1 cellular context compared by ENCODE assay signal in genomic region chr11:27509953-27510352, GRCh38.
TF ChIP-seq lines count a peak whose summit lies in the region.

No MANE protein-coding gene starts in this region.

TF ChIP-seq in K562, 482 proteins besides CTCF, POLR2A, EP300 and RAD21 (continued from another document):
- TF ChIP-seq, protein P1, sequence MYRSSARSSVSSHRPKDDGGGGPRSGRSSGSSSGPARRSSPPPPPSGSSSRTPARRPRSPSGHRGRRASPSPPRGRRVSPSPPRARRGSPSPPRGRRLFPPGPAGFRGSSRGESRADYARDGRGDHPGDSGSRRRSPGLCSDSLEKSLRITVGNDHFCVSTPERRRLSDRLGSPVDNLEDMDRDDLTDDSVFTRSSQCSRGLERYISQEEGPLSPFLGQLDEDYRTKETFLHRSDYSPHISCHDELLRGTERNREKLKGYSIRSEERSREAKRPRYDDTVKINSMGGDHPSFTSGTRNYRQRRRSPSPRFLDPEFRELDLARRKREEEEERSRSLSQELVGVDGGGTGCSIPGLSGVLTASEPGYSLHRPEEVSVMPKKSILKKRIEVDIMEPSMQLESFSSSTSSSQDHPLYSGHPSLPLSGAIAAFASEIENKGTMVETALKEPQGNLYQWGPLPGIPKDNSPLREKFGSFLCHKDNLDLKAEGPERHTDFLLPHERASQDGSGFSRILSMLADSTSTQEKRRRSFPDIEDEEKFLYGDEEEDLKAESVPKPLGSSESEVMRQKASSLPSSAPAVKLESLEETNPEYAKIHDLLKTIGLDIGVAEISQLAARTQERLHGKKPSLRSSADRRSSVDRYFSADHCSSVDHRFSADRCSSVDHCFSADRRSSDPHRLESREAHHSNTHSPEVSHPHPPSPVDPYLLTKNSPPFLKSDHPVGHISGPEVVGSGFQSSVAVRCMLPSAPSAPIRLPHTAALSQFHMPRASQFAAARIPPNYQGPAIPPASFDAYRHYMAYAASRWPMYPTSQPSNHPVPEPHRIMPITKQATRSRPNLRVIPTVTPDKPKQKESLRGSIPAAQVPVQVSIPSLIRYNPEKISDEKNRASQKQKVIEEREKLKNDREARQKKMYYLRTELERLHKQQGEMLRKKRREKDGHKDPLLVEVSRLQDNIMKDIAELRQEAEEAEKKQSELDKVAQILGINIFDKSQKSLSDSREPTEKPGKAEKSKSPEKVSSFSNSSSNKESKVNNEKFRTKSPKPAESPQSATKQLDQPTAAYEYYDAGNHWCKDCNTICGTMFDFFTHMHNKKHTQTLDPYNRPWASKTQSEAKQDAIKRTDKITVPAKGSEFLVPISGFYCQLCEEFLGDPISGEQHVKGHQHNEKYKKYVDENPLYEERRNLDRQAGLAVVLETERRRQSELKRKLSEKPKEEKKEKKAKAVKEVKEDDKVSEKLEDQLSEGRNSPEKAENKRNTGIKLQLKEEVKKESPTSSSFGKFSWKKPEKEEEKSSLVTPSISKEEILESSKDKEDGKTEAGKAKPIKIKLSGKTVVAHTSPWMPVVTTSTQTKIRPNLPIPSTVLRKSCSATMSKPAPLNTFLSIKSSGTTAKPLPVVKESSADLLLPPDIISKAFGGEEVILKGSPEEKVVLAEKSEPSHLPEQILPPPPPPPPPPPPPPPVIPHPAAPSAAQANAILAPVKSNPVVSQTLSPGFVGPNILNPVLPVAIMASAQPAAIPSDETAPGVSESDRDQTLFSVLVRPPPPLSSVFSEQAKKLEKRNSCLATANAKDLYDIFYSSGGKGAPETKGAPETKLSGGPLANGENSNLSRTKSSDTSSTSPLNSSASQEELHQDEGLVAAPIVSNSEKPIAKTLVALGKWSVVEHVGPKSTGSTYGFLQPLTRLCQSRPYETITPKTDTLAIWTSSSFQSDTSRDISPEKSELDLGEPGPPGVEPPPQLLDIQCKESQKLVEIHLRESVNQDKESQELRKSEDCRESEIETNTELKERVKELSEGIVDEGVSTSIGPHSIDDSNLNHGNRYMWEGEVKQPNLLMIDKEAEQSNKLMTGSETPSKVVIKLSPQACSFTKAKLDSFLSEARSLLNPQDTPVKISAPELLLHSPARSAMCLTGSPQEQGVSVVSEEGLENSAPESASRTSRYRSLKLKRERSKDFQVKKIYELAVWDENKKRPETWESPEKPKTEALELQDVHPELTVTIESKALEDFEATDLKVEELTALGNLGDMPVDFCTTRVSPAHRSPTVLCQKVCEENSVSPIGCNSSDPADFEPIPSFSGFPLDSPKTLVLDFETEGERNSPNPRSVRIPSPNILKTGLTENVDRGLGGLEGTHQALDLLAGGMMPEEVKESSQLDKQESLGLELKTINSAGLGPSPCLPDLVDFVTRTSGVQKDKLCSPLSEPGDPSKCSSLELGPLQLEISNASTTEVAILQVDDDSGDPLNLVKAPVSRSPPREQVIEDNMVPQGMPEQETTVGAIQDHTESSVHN (IDR thresholded peaks at IDR 0.05; ENCODE audit: borderline replicate concordance in 1 of 2, low read depth in 1 of 2), result peak in 1 of 2 experiments; percentile 92; a peak in 2 of 4 replicates
- TF ChIP-seq JUN (IDR thresholded peaks at IDR 0.05; ENCODE audit: borderline replicate concordance, low read depth, low read length) (peak; percentile 64; the same call in 1 of the 2 replicates), JUN (CRISPR knock-in tag; IDR thresholded peaks at IDR 0.05; ENCODE audit: borderline replicate concordance) (no peak), ATF3 (IDR thresholded peaks at IDR 0.05) (peak; percentile 96), ATF3 (CRISPR knock-in tag; conservative IDR thresholded peaks at IDR 0.05) (no peak), SOX6 (IDR thresholded peaks at IDR 0.05) (peak; percentile 42; the same call in 1 of the 2 replicates), GABPA (tag; conservative IDR thresholded peaks at IDR 0.05; ENCODE audit: low read depth) (peak; percentile 65), ATF7 (IDR thresholded peaks at IDR 0.05) (peak; percentile 86), SMARCE1 (IDR thresholded peaks at IDR 0.05) (peak; percentile 13; the same call in 1 of the 2 replicates), ARID2 (IDR thresholded peaks at IDR 0.05) (no peak), ZBTB12 (CRISPR knock-in tag; IDR thresholded peaks at IDR 0.05) (peak; percentile 26; the same call in 1 of the 2 replicates), ATF1 (CRISPR knock-in tag; IDR thresholded peaks at IDR 0.05) (no peak), ATF1 (tag; IDR thresholded peaks at IDR 0.05) (peak; percentile 68; the same call in 1 of the 2 replicates), PKNOX1 (IDR thresholded peaks at IDR 0.05) (peak; percentile 7; the same call in 1 of the 2 replicates), TAF1 (IDR thresholded peaks at IDR 0.05; ENCODE audit: control insufficient read depth, extremely low read depth, insufficient read depth, low read length, severe bottlenecking) (no peak), FOXJ2 (tag; IDR thresholded peaks at IDR 0.05) (peak; percentile 65; the same call in 1 of the 2 replicates), CEBPG (CRISPR knock-in tag; IDR thresholded peaks at IDR 0.05) (no peak), CEBPG (tag; conservative IDR thresholded peaks at IDR 0.05 in 1 of 2, IDR thresholded peaks at IDR 0.05 in 1 of 2) (peak; percentile 87 to 94), FOXK2 (conservative IDR thresholded peaks at IDR 0.05 in 1 of 2, IDR thresholded peaks at IDR 0.05 in 1 of 2; ENCODE audit: low read depth in 2 of 2) (0 out of 4 replicates have a peak, but pooled peaks of 1 of the 2 experiments have one; percentile 36), POLR3G (IDR thresholded peaks at IDR 0.05; ENCODE audit: extremely low read depth, insufficient read length, insufficient replicate concordance) (no peak), ETV6 (IDR thresholded peaks at IDR 0.05; ENCODE audit: borderline replicate concordance in 1 of 2, low read depth in 2 of 2, low read length in 1 of 2) (no peak), ETV6 (CRISPR knock-in tag; IDR thresholded peaks at IDR 0.05; ENCODE audit: borderline replicate concordance) (no peak), ESRRA (IDR thresholded peaks at IDR 0.05; ENCODE audit: borderline replicate concordance, low read depth) (peak; percentile 56; the same call in 1 of the 2 replicates), MEIS2 (IDR thresholded peaks at IDR 0.05; ENCODE audit: partially characterized antibody) (peak; percentile 17), NR2C2 (CRISPR knock-in tag; IDR thresholded peaks at IDR 0.05) (no peak), NR2C2 (tag; IDR thresholded peaks at IDR 0.05) (peak; percentile 79), CTBP1 (IDR thresholded peaks at IDR 0.05; ENCODE audit: borderline replicate concordance) (peak; percentile 33; the same call in 1 of the 2 replicates), NFATC3 (IDR thresholded peaks at IDR 0.05) (no peak), JUND (IDR thresholded peaks at IDR 0.05; ENCODE audit: borderline replicate concordance, low read depth, low read length) (peak; percentile 71), JUND (tag; IDR thresholded peaks at IDR 0.05; ENCODE audit: borderline replicate concordance, low read depth, low read length) (peak; percentile 81), NR2C1 (IDR thresholded peaks at IDR 0.05) (peak; percentile 32; the same call in 1 of the 2 replicates), NR2C1 (tag; IDR thresholded peaks at IDR 0.05) (peak; percentile 52), HNRNPK (IDR thresholded peaks at IDR 0.05; ENCODE audit: low read depth, low read length, poor library complexity, severe bottlenecking) (no peak), CREM (IDR thresholded peaks at IDR 0.05; ENCODE audit: low read depth) (peak; percentile 62), NCOA1 (IDR thresholded peaks at IDR 0.05; ENCODE audit: low read depth) (peak; percentile 45; the same call in 1 of the 2 replicates), ARID1B (IDR thresholded peaks at IDR 0.05) (peak; percentile 20; the same call in 1 of the 2 replicates), MNT (conservative IDR thresholded peaks at IDR 0.05) (0 out of 4 replicates have a peak, but pooled peaks of 1 of the 2 experiments have one; percentile 23), CEBPB (tag; IDR thresholded peaks at IDR 0.05) (peak; percentile 68)
- TF ChIP-seq, protein P2, sequence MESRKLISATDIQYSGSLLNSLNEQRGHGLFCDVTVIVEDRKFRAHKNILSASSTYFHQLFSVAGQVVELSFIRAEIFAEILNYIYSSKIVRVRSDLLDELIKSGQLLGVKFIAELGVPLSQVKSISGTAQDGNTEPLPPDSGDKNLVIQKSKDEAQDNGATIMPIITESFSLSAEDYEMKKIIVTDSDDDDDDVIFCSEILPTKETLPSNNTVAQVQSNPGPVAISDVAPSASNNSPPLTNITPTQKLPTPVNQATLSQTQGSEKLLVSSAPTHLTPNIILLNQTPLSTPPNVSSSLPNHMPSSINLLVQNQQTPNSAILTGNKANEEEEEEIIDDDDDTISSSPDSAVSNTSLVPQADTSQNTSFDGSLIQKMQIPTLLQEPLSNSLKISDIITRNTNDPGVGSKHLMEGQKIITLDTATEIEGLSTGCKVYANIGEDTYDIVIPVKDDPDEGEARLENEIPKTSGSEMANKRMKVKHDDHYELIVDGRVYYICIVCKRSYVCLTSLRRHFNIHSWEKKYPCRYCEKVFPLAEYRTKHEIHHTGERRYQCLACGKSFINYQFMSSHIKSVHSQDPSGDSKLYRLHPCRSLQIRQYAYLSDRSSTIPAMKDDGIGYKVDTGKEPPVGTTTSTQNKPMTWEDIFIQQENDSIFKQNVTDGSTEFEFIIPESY (CRISPR knock-in tag; IDR thresholded peaks at IDR 0.05), result no peak
- TF ChIP-seq, protein P3, sequence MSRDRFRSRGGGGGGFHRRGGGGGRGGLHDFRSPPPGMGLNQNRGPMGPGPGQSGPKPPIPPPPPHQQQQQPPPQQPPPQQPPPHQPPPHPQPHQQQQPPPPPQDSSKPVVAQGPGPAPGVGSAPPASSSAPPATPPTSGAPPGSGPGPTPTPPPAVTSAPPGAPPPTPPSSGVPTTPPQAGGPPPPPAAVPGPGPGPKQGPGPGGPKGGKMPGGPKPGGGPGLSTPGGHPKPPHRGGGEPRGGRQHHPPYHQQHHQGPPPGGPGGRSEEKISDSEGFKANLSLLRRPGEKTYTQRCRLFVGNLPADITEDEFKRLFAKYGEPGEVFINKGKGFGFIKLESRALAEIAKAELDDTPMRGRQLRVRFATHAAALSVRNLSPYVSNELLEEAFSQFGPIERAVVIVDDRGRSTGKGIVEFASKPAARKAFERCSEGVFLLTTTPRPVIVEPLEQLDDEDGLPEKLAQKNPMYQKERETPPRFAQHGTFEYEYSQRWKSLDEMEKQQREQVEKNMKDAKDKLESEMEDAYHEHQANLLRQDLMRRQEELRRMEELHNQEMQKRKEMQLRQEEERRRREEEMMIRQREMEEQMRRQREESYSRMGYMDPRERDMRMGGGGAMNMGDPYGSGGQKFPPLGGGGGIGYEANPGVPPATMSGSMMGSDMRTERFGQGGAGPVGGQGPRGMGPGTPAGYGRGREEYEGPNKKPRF (IDR thresholded peaks at IDR 0.05; ENCODE audit: low read depth, low read length), result no peak
- TF ChIP-seq, protein P4, sequence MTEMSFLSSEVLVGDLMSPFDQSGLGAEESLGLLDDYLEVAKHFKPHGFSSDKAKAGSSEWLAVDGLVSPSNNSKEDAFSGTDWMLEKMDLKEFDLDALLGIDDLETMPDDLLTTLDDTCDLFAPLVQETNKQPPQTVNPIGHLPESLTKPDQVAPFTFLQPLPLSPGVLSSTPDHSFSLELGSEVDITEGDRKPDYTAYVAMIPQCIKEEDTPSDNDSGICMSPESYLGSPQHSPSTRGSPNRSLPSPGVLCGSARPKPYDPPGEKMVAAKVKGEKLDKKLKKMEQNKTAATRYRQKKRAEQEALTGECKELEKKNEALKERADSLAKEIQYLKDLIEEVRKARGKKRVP (CRISPR knock-in tag; IDR thresholded peaks at IDR 0.05), result peak; percentile 78; the same call in 1 of the 2 replicates
